9 cellular contexts compared by ENCODE assay signal in the genomic region with DNA sequence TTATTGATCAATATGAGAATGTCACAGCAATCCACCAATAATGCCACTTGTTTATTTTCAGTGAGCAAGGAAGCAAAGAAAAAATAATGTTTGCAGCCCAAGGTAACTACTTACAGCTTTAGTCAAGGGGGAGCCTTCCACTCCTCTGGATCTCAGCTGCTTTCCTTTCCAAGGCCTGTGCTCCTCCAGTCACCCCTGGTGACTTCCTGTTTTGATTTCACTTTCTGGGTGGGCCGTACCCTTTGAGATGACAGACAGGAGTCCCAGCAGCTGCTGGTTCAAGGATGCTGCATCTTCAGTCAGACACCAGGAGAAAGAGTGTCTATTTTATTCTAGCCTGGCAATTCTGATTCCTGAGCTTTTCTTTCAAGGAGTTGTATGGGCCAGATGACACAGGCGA. TPM values are rescaled to one million over a fixed set of nuclear protein-coding genes. Genes with fewer than 3 reads are reported as not detected.
DNase-seq lines count a peak whose midpoint lies in the region; ATAC-seq and TF ChIP-seq lines count a peak whose summit lies in the region.
"Had no signal": no experiment of that assay in that cellular context is flagged by ENCODE, and none has a peak within 500 bp of the region (broad histone marks: within the 10 kb centered on the region; RNA-seq: fewer than 3 reads in every experiment).

No MANE protein-coding gene starts in this region.

- POLR2A ChIA-PET in WTC11 (lab: Charles Lee): no interaction called here
- POLR2A ChIA-PET in PC-9 (lab: Charles Lee; ENCODE audit: unreplicated experiment): interaction anchor here (0.8 kb wide), 1 partner anchor 35 kb away, joined by 21 read pairs; no protein-coding TSS in a partner anchor

- H3K4me1 ChIP-seq in heart right ventricle: peaks cover 0 to 40% (median 5%) of the 10 kb centered on the region in 9 donors
- no peaks in the 10 kb centered on the region for H3K4me1 ChIP-seq in uterus
- H3K4me1 ChIP-seq in PC-9 (replicated peaks; ENCODE audit: insufficient read depth): peaks cover 17% of the 10 kb centered on the region

- intact Hi-C loops in heart right ventricle (cut with DNase I) (loop anchor here in 7 of 10 donors (10.0 kb wide), 3 partner anchors 88 to 228 kb away; a partner anchor contains a TSS), uterus (cut with DNase I; ENCODE audit: low total_unique reads) (no loop called here), PC-9 (cut with micrococcal nuclease; ENCODE audit: unreplicated experiment) (no loop called here)

- no peaks in the 10 kb centered on the region for H3K79me2 ChIP-seq in PC-9 (ENCODE audit: low read depth)

- no peak overlapping the region for H2AFZ ChIP-seq in PC-9

- no peaks in the 10 kb centered on the region for H4K20me1 ChIP-seq in PC-9 (ENCODE audit: insufficient read depth)

- BruUV-seq in PC-9 (replicated peaks; lab: Mats Ljungman, UMichigan): no TSS peak

- TF ChIP-seq CTCF in WTC11 (IDR thresholded peaks at IDR 0.05) (no peak), heart right ventricle (IDR thresholded peaks at IDR 0.05) (no peak), uterus (IDR thresholded peaks at IDR 0.05) (no peak), PC-9 (conservative IDR thresholded peaks at IDR 0.05) (no peak)

- H3K27ac ChIP-seq in heart right ventricle (peak overlapping the region in 1 of 10 donors; percentile 54), uterus (no peak overlapping the region), PC-9 (no peak overlapping the region)
- H3K27ac ChIP-seq: VCaP had no signal

- DNase-seq in WTC11 (ENCODE audit: low spot score): no peak
- peak in 1 of 2 donors; percentile 16 for DNase-seq in heart right ventricle
- DNase-seq in stimulated activated naive CD4-positive, alpha-beta T cell (lab: John Stamatoyannopoulos, UW): peak; percentile 4 to 70 (median 46)
- no peak for DNase-seq in uterus
- no peak for DNase-seq in PC-9

- 40 to 55% methylated on average over 2 of the region's 2 CpGs for WGBS in heart right ventricle, 2 donors

- no peaks in the 10 kb centered on the region for H3K9me3 Mint-ChIP-seq in WTC11

- H3K4me3 ChIP-seq in heart right ventricle (peak overlapping the region in 1 of 10 donors; percentile 28), uterus (no peak overlapping the region), PC-9 (no peak overlapping the region)

- H3K9me2 ChIP-seq in PC-9 (ENCODE audit: insufficient read depth): no peaks in the 10 kb centered on the region

- H3K9me3 ChIP-seq in heart right ventricle (peaks cover 0 to 7% (median 0%) of the 10 kb centered on the region in 11 donors), uterus (no peaks in the 10 kb centered on the region), PC-9 (ENCODE audit: insufficient read depth, low read depth) (no peaks in the 10 kb centered on the region)

- H3F3A ChIP-seq in PC-9 (ENCODE audit: insufficient read depth, low read depth): peaks cover 8% of the 10 kb centered on the region; the same call in 1 of the 2 replicates

- no peak overlapping the region for H3K27ac Mint-ChIP-seq in WTC11

- H3K36me3 ChIP-seq in heart right ventricle (no peaks in the 10 kb centered on the region), uterus (no peaks in the 10 kb centered on the region), PC-9 (ENCODE audit: low read depth) (no peaks in the 10 kb centered on the region)

- H3K4me3 Mint-ChIP-seq in WTC11: no peak overlapping the region

- H3K4me1 Mint-ChIP-seq in WTC11: 0 out of 2 replicates have a peak, but pooled peaks cover 3% of the 10 kb centered on the region

- H3K27me3 ChIP-seq in heart right ventricle (no peaks in the 10 kb centered on the region), uterus (no peaks in the 10 kb centered on the region), PC-9 (ENCODE audit: insufficient read depth, low read depth) (no peaks in the 10 kb centered on the region)

- H3K36me3 Mint-ChIP-seq in WTC11: no peaks in the 10 kb centered on the region

- H3K27me3 Mint-ChIP-seq in WTC11 (ENCODE audit: low read depth): no peaks in the 10 kb centered on the region

- no peak overlapping the region for H3K4me2 ChIP-seq in PC-9

- ATAC-seq in GM19395 (IDR thresholded peaks at IDR 0.05; ENCODE audit: unreplicated experiment): peak; percentile 94
- peak; percentile 94 for ATAC-seq in HG03196 (IDR thresholded peaks at IDR 0.05; ENCODE audit: unreplicated experiment)
- peak; percentile 10; the same call in 1 of the 2 replicates for ATAC-seq in WTC11
- ATAC-seq in heart right ventricle: peak in 7 of 8 donors; percentile 48 to 66 (median 63)

- no peak for TF ChIP-seq POLR2A in uterus (IDR thresholded peaks at IDR 0.05)

- CTCF ChIA-PET in WTC11 (lab: Charles Lee): interaction anchor here (1.0 to 1.9 kb wide), 3 partner anchors 35 to 483 kb away, joined by 3 to 6 read pairs (median 5); a partner anchor contains a TSS
- CTCF ChIA-PET in PC-9 (lab: Charles Lee): no interaction called here

TF ChIP-seq in WTC11, 78 proteins besides CTCF, POLR2A, EP300 and RAD21:
- TF ChIP-seq NR1H2 (CRISPR knock-in tag; IDR thresholded peaks at IDR 0.05) (no peak), SMAD3 (CRISPR knock-in tag; IDR thresholded peaks at IDR 0.05; ENCODE audit: borderline replicate concordance) (no peak)
- TF ChIP-seq, protein P1, sequence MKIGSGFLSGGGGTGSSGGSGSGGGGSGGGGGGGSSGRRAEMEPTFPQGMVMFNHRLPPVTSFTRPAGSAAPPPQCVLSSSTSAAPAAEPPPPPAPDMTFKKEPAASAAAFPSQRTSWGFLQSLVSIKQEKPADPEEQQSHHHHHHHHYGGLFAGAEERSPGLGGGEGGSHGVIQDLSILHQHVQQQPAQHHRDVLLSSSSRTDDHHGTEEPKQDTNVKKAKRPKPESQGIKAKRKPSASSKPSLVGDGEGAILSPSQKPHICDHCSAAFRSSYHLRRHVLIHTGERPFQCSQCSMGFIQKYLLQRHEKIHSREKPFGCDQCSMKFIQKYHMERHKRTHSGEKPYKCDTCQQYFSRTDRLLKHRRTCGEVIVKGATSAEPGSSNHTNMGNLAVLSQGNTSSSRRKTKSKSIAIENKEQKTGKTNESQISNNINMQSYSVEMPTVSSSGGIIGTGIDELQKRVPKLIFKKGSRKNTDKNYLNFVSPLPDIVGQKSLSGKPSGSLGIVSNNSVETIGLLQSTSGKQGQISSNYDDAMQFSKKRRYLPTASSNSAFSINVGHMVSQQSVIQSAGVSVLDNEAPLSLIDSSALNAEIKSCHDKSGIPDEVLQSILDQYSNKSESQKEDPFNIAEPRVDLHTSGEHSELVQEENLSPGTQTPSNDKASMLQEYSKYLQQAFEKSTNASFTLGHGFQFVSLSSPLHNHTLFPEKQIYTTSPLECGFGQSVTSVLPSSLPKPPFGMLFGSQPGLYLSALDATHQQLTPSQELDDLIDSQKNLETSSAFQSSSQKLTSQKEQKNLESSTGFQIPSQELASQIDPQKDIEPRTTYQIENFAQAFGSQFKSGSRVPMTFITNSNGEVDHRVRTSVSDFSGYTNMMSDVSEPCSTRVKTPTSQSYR (CRISPR knock-in tag; IDR thresholded peaks at IDR 0.05): no peak

RNA-seq across cellular contexts. Expression of a gene that starts 5.6 kb away (rescaled TPM):
- total RNA-seq in WTC11 (2021): 0.16 TPM in 1 of 3 replicates, not detected in the others
- 1 to 10 TPM in 8 of 10 donors, under 1 TPM in 2; 0.83 to 4.2 (median 2.0) TPM for total RNA-seq in heart right ventricle
- polyA plus RNA-seq in heart right ventricle: under 1 TPM; 0.23 to 0.95 TPM
- total RNA-seq in uterus: 10 to 100 TPM in 1 of 4 donors, 1 to 10 TPM in 3; 1.5 to 40.9 (median 2.7) TPM
- 1.2 TPM in 1 of 2 replicates, not detected in the other for total RNA-seq in PC-9 (2021)
- polyA plus RNA-seq: keratinocyte had no signal

RNA-seq across cellular contexts. Expression of a gene that starts 35.2 kb away (rescaled TPM):
- total RNA-seq in WTC11 (2021) (21.3 to 24.3 TPM (median 24.1 TPM) in 3 replicates), heart right ventricle (1 to 10 TPM; 1.7 to 5.5 (median 2.4) TPM), uterus (10 to 100 TPM in 1 of 4 donors, 1 to 10 TPM in 2, under 1 TPM in 1; 0.51 to 38.7 (median 8.0) TPM), PC-9 (2021) (18.0 and 20.8 TPM in 2 replicates)
- 1 to 10 TPM; 2.3 to 8.3 TPM for polyA plus RNA-seq in heart right ventricle

RNA-seq across cellular contexts. Expression of a gene that starts 49.4 kb away (rescaled TPM):
- total RNA-seq in WTC11 (2021) (0.04 to 0.07 TPM in 2 of 3 replicates, not detected in the other), heart right ventricle (1 to 10 TPM in 2 of 10 donors, under 1 TPM in 8; 0.09 to 2.0 (median 0.44) TPM), uterus (1 to 10 TPM in 1 of 4 donors, under 1 TPM in 2, not detected in 1; 0.64 to 2.9 (median 0.83) TPM), PC-9 (2021) (0.65 and 1.6 TPM in 2 replicates)
- polyA plus RNA-seq in heart right ventricle: under 1 TPM; 0.23 to 0.44 TPM

RNA-seq across cellular contexts. Expression of a gene that starts 51.1 kb away (rescaled TPM):
- total RNA-seq in WTC11 (2021) (1,463 to 1,558 TPM (median 1,516 TPM) in 3 replicates), heart right ventricle (100 to 1,000 TPM; 403 to 686 (median 439) TPM), uterus (1,000 to 10,000 TPM in 3 of 4 donors, 100 to 1,000 TPM in 1; 875 to 4,841 (median 1,355) TPM), PC-9 (2021) (1,228 and 1,296 TPM in 2 replicates)
- polyA plus RNA-seq in heart right ventricle: 1,000 to 10,000 TPM in 1 of 2 donors, 100 to 1,000 TPM in 1; 335 to 2,223 TPM

Comparison
In these comparisons a context has a peak if more than half of its experiments do, and no peak if none do; other contexts are left out.
1. ATAC-seq: peak in every context shown above with its lines; median percentile 94 in GM19395; 94 in HG03196; 63 in heart right ventricle; 10 in WTC11.
2. DNase-seq: peak in stimulated activated naive CD4-positive, alpha-beta T cell (6 of 6); none in WTC11 (single experiment), uterus (0 of 2) and PC-9 (0 of 2).
3. intact Hi-C loops: an anchor here in heart right ventricle (10.0 kb wide); none called in uterus and PC-9.